In genomic region chr11:74255741-74256369, GRCh38 we compare ENCODE assay signal across 9 cellular contexts. TPM values are rescaled to one million over a fixed set of nuclear protein-coding genes. Genes with fewer than 3 reads are reported as not detected.
A peak's percentile ranks its signal among the peaks of the same experiment; 100 is the strongest.
DNase-seq lines count a peak whose midpoint lies in the region; ATAC-seq, FAIRE-seq and TF ChIP-seq lines count a peak whose summit lies in the region.
"Had no signal": no experiment of that assay in that cellular context is flagged by ENCODE, and none has a peak within 500 bp of the region (broad histone marks: within the 10 kb centered on the region; RNA-seq: fewer than 3 reads in every experiment).

No MANE protein-coding gene starts in this region.

- peaks cover 2% of the 10 kb centered on the region for H3K27me3 Mint-ChIP-seq in activated T-helper 1 cell treated with anti-CD3 and anti-CD28 coated beads, Interleukin-12 subunit alpha, Interleukin-12 subunit beta, Interleukin-2, Interleukin-4 antibody, amounts not matched to agents 30 ng/mL and 10 ng/mL and 1 ng/mL, durations not matched to agents 14 hours and 24 hours and 36 hours (ENCODE audit: insufficient read depth)
- no peaks in the 10 kb centered on the region for H3K27me3 Mint-ChIP-seq in osteocyte (ENCODE audit: unreplicated experiment)

- H3K27ac Mint-ChIP-seq in activated T-helper 1 cell treated with anti-CD3 and anti-CD28 coated beads, Interleukin-12 subunit alpha, Interleukin-12 subunit beta, Interleukin-2, Interleukin-4 antibody, amounts not matched to agents 30 ng/mL and 10 ng/mL and 1 ng/mL, durations not matched to agents 14 hours and 24 hours and 36 hours, result no peak overlapping the region
- no peak overlapping the region for H3K27ac Mint-ChIP-seq in osteocyte (ENCODE audit: unreplicated experiment)

- ATAC-seq in foreskin keratinocyte (no peak), aorta (ENCODE audit: low FRiP score) (peak; percentile 72), GM18498 (IDR thresholded peaks at IDR 0.05; ENCODE audit: unreplicated experiment) (no peak)

- intact Hi-C loops in PC-9 (cut with micrococcal nuclease; ENCODE audit: unreplicated experiment), result loop anchor here (1.0 to 10.0 kb wide), 6 partner anchors 141 to 479 kb away; partner anchors contain the start of genes CHRDL2 and PGM2L1
- intact Hi-C loops in activated T-helper 1 cell treated with anti-CD3 and anti-CD28 coated beads, Interleukin-12 subunit alpha, Interleukin-12 subunit beta, Interleukin-2, Interleukin-4 antibody, amounts not matched to agents 30 ng/mL and 10 ng/mL and 1 ng/mL, durations not matched to agents 14 hours and 24 hours and 36 hours (cut with micrococcal nuclease), result loop anchor here (1.0 to 5.0 kb wide), 5 partner anchors 65 to 316 kb away; no protein-coding TSS in a partner anchor
- intact Hi-C loops in aorta (cut with DNase I), result loop anchor here (1.0 to 10.0 kb wide), 10 partner anchors 66 to 489 kb away; partner anchors contain the start of genes CHRDL2 (in 1 of the 2) and RNF169 (in 1 of the 2)

- no peak overlapping the region for H3K4me2 ChIP-seq in PC-9

- 37 to 41% methylated on average over 5 of the region's 5 CpGs for WGBS in aorta, 2 donors

- no peaks in the 10 kb centered on the region for H3K27me3 ChIP-seq in PC-9 (ENCODE audit: insufficient read depth, low read depth)
- H3K27me3 ChIP-seq in foreskin keratinocyte, result no peaks in the 10 kb centered on the region
- H3K27me3 ChIP-seq in aorta (ENCODE audit: control insufficient read depth in 1 of 2, insufficient read depth in 2 of 2, low read length in 1 of 2), result no peaks in the 10 kb centered on the region

- no peaks in the 10 kb centered on the region for H4K20me1 ChIP-seq in PC-9 (ENCODE audit: insufficient read depth)

- H3K9me2 ChIP-seq in PC-9 (ENCODE audit: insufficient read depth), result no peaks in the 10 kb centered on the region

- TF ChIP-seq CTCF in PC-9 (conservative IDR thresholded peaks at IDR 0.05) (peak; percentile 97), foreskin keratinocyte (conservative IDR thresholded peaks at IDR 0.05) (peak; percentile 94), osteocyte (IDR thresholded peaks at IDR 0.05) (peak; percentile 97)

- DNase-seq in D341Med (ENCODE audit: low spot score) (peak; percentile 74), HTR-8/SVneo (ENCODE audit: insufficient read length, low spot score) (peak; percentile 78), PC-9 (peak; percentile 52 to 60), foreskin keratinocyte (peak; percentile 13 to 34), osteocyte (ENCODE audit: extremely low spot score, unreplicated experiment) (no peak), aorta (peak in 1 of 2 donors; percentile 55)
- DNase-seq in activated T-helper 1 cell treated with anti-CD3 and anti-CD28 coated beads, Interleukin-12 subunit alpha, Interleukin-12 subunit beta, Interleukin-2, Interleukin-4 antibody, amounts not matched to agents 30 ng/mL and 10 ng/mL and 1 ng/mL, durations not matched to agents 14 hours and 24 hours and 36 hours (ENCODE audit: low spot score), result peak; percentile 35

- no peak overlapping the region for H2AFZ ChIP-seq in PC-9

- H3K4me3 ChIP-seq in PC-9, result no peak overlapping the region
- no peak overlapping the region for H3K4me3 ChIP-seq in aorta (ENCODE audit: low read length in 2 of 2)

- H3K27ac ChIP-seq in PC-9 (no peak overlapping the region), foreskin keratinocyte (no peak overlapping the region), aorta (ENCODE audit: low read depth in 1 of 2, low read length in 2 of 2) (no peak overlapping the region)

- H3K9me3 ChIP-seq in PC-9 (ENCODE audit: insufficient read depth, low read depth) (no peaks in the 10 kb centered on the region), aorta (ENCODE audit: control insufficient read depth, low read length) (no peaks in the 10 kb centered on the region)

- H3K4me3 Mint-ChIP-seq in activated T-helper 1 cell treated with anti-CD3 and anti-CD28 coated beads, Interleukin-12 subunit alpha, Interleukin-12 subunit beta, Interleukin-2, Interleukin-4 antibody, amounts not matched to agents 30 ng/mL and 10 ng/mL and 1 ng/mL, durations not matched to agents 14 hours and 24 hours and 36 hours, result no peak overlapping the region
- H3K4me3 Mint-ChIP-seq in osteocyte (ENCODE audit: unreplicated experiment), result no peak overlapping the region

- no TSS peak for BruUV-seq in PC-9 (replicated peaks; lab: Mats Ljungman, UMichigan)

- peaks cover 5% of the 10 kb centered on the region; the same call in 1 of the 2 replicates for H3F3A ChIP-seq in PC-9 (ENCODE audit: insufficient read depth, low read depth)

- H3K4me1 ChIP-seq in PC-9 (replicated peaks; ENCODE audit: insufficient read depth) (no peaks in the 10 kb centered on the region), foreskin keratinocyte (no peaks in the 10 kb centered on the region), aorta (ENCODE audit: control insufficient read depth in 1 of 2, insufficient read depth in 2 of 2, low read length in 2 of 2) (no peaks in the 10 kb centered on the region)

- POLR2A ChIA-PET in PC-9 (lab: Charles Lee; ENCODE audit: unreplicated experiment), result interaction anchor here (0.6 to 1.1 kb wide), 4 partner anchors 142 to 336 kb away, joined by 3 to 9 read pairs (median 3); partner anchors contain the start of gene POLD3

- FAIRE-seq in HTR-8/SVneo (lab: Jason Lieb, UNC), result peak; percentile 85
- FAIRE-seq: TTC549 had no signal

- peaks cover 21% of the 10 kb centered on the region for H3K36me3 Mint-ChIP-seq in activated T-helper 1 cell treated with anti-CD3 and anti-CD28 coated beads, Interleukin-12 subunit alpha, Interleukin-12 subunit beta, Interleukin-2, Interleukin-4 antibody, amounts not matched to agents 30 ng/mL and 10 ng/mL and 1 ng/mL, durations not matched to agents 14 hours and 24 hours and 36 hours (ENCODE audit: low read depth)
- peaks cover 21% of the 10 kb centered on the region for H3K36me3 Mint-ChIP-seq in osteocyte (ENCODE audit: unreplicated experiment)

- peaks cover 5% of the 10 kb centered on the region for H3K4me1 Mint-ChIP-seq in activated T-helper 1 cell treated with anti-CD3 and anti-CD28 coated beads, Interleukin-12 subunit alpha, Interleukin-12 subunit beta, Interleukin-2, Interleukin-4 antibody, amounts not matched to agents 30 ng/mL and 10 ng/mL and 1 ng/mL, durations not matched to agents 14 hours and 24 hours and 36 hours (ENCODE audit: low read depth)
- H3K4me1 Mint-ChIP-seq in osteocyte (ENCODE audit: unreplicated experiment), result peaks cover 21% of the 10 kb centered on the region

- CTCF ChIA-PET in PC-9 (lab: Charles Lee), result interaction anchor here (0.6 to 3.1 kb wide), 10 partner anchors 13 to 315 kb away, joined by 3 to 50 read pairs (median 3); no protein-coding TSS in a partner anchor

- H3K9me3 Mint-ChIP-seq in activated T-helper 1 cell treated with anti-CD3 and anti-CD28 coated beads, Interleukin-12 subunit alpha, Interleukin-12 subunit beta, Interleukin-2, Interleukin-4 antibody, amounts not matched to agents 30 ng/mL and 10 ng/mL and 1 ng/mL, durations not matched to agents 14 hours and 24 hours and 36 hours, result no peaks in the 10 kb centered on the region
- H3K9me3 Mint-ChIP-seq in osteocyte (ENCODE audit: unreplicated experiment), result no peaks in the 10 kb centered on the region

- no peaks in the 10 kb centered on the region for H3K36me3 ChIP-seq in PC-9 (ENCODE audit: low read depth)
- H3K36me3 ChIP-seq in aorta (ENCODE audit: control insufficient read depth in 1 of 2, insufficient read depth in 2 of 2, low read length in 1 of 2), result peaks cover 0 to 8% of the 10 kb centered on the region in 2 donors

- no peaks in the 10 kb centered on the region for H3K79me2 ChIP-seq in PC-9 (ENCODE audit: low read depth)

RNA-seq across cellular contexts. Expression of gene P4HA3, which starts 55.6 kb away (rescaled TPM):
- total RNA-seq in PC-9 (2021) (0.22 and 0.60 TPM in 2 replicates), foreskin keratinocyte (0.63 and 0.85 TPM in 2 replicates), osteocyte (6.1 and 6.4 TPM in 2 replicates), aorta (1 to 10 TPM; 3.1 to 5.8 TPM)
- not detected in 2 replicates for total RNA-seq in activated T-helper 1 cell treated with anti-CD3 and anti-CD28 coated beads, Interleukin-12 subunit alpha, Interleukin-12 subunit beta, Interleukin-2, Interleukin-4 antibody, amounts not matched to agents 30 ng/mL and 10 ng/mL and 1 ng/mL, durations not matched to agents 14 hours and 24 hours and 36 hours
- polyA plus RNA-seq in foreskin keratinocyte (0.64 and 0.95 TPM in 2 replicates), aorta (10 to 100 TPM in 1 of 2 donors, under 1 TPM in 1; 0.75 to 13.8 TPM)
